Comparison of ENCODE assay signal across 12 cellular contexts in the genomic region with DNA sequence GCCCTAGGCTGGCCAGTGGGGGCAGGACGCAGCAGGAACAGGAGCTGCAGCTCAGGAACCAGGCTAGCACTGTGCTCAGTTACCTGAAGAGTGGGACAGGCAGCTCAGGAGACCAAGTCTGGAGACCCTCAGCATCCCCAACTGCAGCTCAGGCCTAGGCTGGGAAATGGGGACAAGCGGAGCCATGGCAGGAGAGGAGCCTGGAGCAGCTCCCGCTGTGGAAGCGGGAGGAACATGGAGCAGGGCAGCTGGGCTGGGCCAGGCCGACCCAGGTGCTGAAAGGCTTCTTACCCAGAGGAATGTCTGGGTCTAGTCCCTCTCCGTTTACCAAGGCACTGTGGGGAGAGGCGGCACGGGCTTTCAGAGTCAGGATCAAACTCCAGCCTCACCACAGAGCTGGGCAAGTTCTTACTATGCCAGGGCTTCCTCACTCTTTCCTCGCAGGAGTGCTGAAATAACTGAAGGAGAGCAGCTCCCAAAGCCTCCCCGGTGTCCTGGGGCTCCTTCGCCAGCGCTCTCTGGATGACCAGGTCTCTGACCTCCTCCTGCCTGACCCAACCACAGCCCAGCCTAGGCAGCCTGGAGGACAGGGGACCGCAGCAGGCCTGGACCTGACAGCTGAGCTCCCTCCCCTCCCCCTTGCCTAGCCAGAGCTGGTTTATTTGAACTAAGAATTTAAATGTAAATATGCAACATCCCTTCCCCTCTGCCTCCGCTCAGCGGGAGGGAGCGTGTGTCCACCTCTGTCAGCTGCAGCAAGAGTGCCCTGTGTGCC.
DNase-seq lines count a peak whose midpoint lies in the region; ATAC-seq and TF ChIP-seq lines count a peak whose summit lies in the region.
"Had no signal": no experiment of that assay in that cellular context is flagged by ENCODE, and none has a peak within 500 bp of the region (broad histone marks: within the 10 kb centered on the region; RNA-seq: fewer than 3 reads in every experiment).

No MANE protein-coding gene starts in this region.

- H3K4me1 Mint-ChIP-seq in stimulated activated memory B cell treated with anti-CD40 and anti-IgM and Interleukin-4, amounts not matched to agents 10 μg/mL and 1 μg/mL and 100 μg/mL, for 72 hours = no peaks in the 10 kb centered on the region
- H3K4me1 Mint-ChIP-seq: activated CD4-positive, alpha-beta T cell treated with anti-CD3 and anti-CD28 coated beads, Interleukin-2, amount 10 ng/mL, durations not matched to agents 7 days and 5 days had no signal

- no peaks in the 10 kb centered on the region for H3K36me3 Mint-ChIP-seq in stimulated activated memory B cell treated with anti-CD40 and anti-IgM and Interleukin-4, amounts not matched to agents 10 μg/mL and 1 μg/mL and 100 μg/mL, for 72 hours

- no peak overlapping the region for H3K4me3 Mint-ChIP-seq in stimulated activated memory B cell treated with anti-CD40 and anti-IgM and Interleukin-4, amounts not matched to agents 10 μg/mL and 1 μg/mL and 100 μg/mL, for 72 hours
- H3K4me3 Mint-ChIP-seq: activated CD4-positive, alpha-beta T cell treated with anti-CD3 and anti-CD28 coated beads, Interleukin-2, amount 10 ng/mL, durations not matched to agents 7 days and 5 days had no signal

- no peaks in the 10 kb centered on the region for H3K4me1 ChIP-seq in Panc1 (ENCODE audit: control insufficient read depth, insufficient read depth, low read length)
- no peaks in the 10 kb centered on the region for H3K4me1 ChIP-seq in uterus

- in situ Hi-C loops in Panc1 (cut with HindIII; ENCODE audit: low pct_unique_long_range_greater_than_20kb, low sequenced_read_pairs) = no loop called here
- in situ Hi-C loops in KBM-7 (cut with MboI; ENCODE audit: low pct_unique_long_range_greater_than_20kb, low sequenced_read_pairs) = no loop called here

- ATAC-seq in Panc1 (0 out of 2 replicates have a peak, but pooled peaks have one; percentile 35), HG03342 (IDR thresholded peaks at IDR 0.05; ENCODE audit: unreplicated experiment) (no peak)
- ATAC-seq in stimulated activated memory B cell treated with anti-CD40 and anti-IgM and Interleukin-4, amounts not matched to agents 10 μg/mL and 1 μg/mL and 100 μg/mL, for 72 hours = peak; percentile 11

- TF ChIP-seq POLR2A in uterus (IDR thresholded peaks at IDR 0.05) = no peak

- TF ChIP-seq CTCF in Panc1 (IDR thresholded peaks at IDR 0.05) = no peak
- TF ChIP-seq CTCF in uterus (IDR thresholded peaks at IDR 0.05) = no peak

- intact Hi-C loops in Panc1 (cut with micrococcal nuclease; ENCODE audit: unreplicated experiment) = no loop called here
- intact Hi-C loops in uterus (cut with DNase I; ENCODE audit: low total_unique reads) = no loop called here

- CTCF ChIA-PET in Panc1 (lab: Charles Lee) = interaction anchor here (0.5 kb wide), 1 partner anchor 9 kb away, joined by 4 read pairs; no protein-coding TSS in a partner anchor

- H3K27me3 ChIP-seq in Panc1 (ENCODE audit: control insufficient read depth, insufficient read depth, low read length) = no peaks in the 10 kb centered on the region
- no peaks in the 10 kb centered on the region for H3K27me3 ChIP-seq in uterus
- H3K27me3 ChIP-seq: stomach had no signal

- H3K4me3 ChIP-seq in Panc1 (ENCODE audit: low read depth in 2 of 2, low read length in 2 of 2) (no peak overlapping the region), uterus (no peak overlapping the region)
- H3K4me3 ChIP-seq: stomach had no signal

- H3K27me3 Mint-ChIP-seq in stimulated activated memory B cell treated with anti-CD40 and anti-IgM and Interleukin-4, amounts not matched to agents 10 μg/mL and 1 μg/mL and 100 μg/mL, for 72 hours = peaks cover under 1% of the 10 kb centered on the region

- no TSS peak for BruUV-seq in Panc1 (replicated peaks; lab: Mats Ljungman, UMichigan)

- no peak overlapping the region for H3K27ac Mint-ChIP-seq in stimulated activated memory B cell treated with anti-CD40 and anti-IgM and Interleukin-4, amounts not matched to agents 10 μg/mL and 1 μg/mL and 100 μg/mL, for 72 hours
- H3K27ac Mint-ChIP-seq: activated CD4-positive, alpha-beta T cell treated with anti-CD3 and anti-CD28 coated beads, Interleukin-2, amount 10 ng/mL, durations not matched to agents 7 days and 5 days; activated T-helper 2 cell treated with anti-CD3 and anti-CD28 coated beads, Interferon-gamma antibody, Interleukin-2, Interleukin-4, amounts not matched to agents 10 μg/mL and 5 μg/mL and 100 μg/mL, durations not matched to agents 14 hours and 24 hours and 36 hours had no signal

- DNase-seq in NCI-H1092 treated with DMSO at 0.1 percent for 48 hours (lab: John Stamatoyannopoulos, UW) (peak; percentile 67), Panc1 (ENCODE audit: low read depth, low spot score) (no peak), left kidney (ENCODE audit: low read depth, low spot score) (peak; percentile 72), uterus (no peak), KBM-7 (no peak)
- DNase-seq: activated CD4-positive, alpha-beta T cell treated with anti-CD3 and anti-CD28 coated beads, Interleukin-2, amount 10 ng/mL, durations not matched to agents 7 days and 5 days; DMS 273 treated with DMSO at 0.1 percent for 48 hours; stimulated activated CD4-positive, alpha-beta T cell treated with anti-CD3 and anti-CD28 coated beads, Interleukin-1b, Interleukin-23, amount 100 ng/mL, for 48 hours; stomach had no signal

- H3K27ac ChIP-seq in Panc1 (ENCODE audit: low read length) = no peak overlapping the region
- no peak overlapping the region for H3K27ac ChIP-seq in uterus

- H3K36me3 ChIP-seq in Panc1 (ENCODE audit: control insufficient read depth, insufficient read depth, low read length) (no peaks in the 10 kb centered on the region), uterus (no peaks in the 10 kb centered on the region)
- H3K36me3 ChIP-seq: stomach had no signal

- H3K9me3 ChIP-seq in Panc1 (ENCODE audit: control insufficient read depth, insufficient read depth, low read depth, low read length) (no peaks in the 10 kb centered on the region), uterus (no peaks in the 10 kb centered on the region)
- H3K9me3 ChIP-seq: stomach had no signal

- no peaks in the 10 kb centered on the region for H3K9me3 Mint-ChIP-seq in stimulated activated memory B cell treated with anti-CD40 and anti-IgM and Interleukin-4, amounts not matched to agents 10 μg/mL and 1 μg/mL and 100 μg/mL, for 72 hours
- H3K9me3 Mint-ChIP-seq: activated CD4-positive, alpha-beta T cell treated with anti-CD3 and anti-CD28 coated beads, Interleukin-2, amount 10 ng/mL, durations not matched to agents 7 days and 5 days; activated T-helper 2 cell treated with anti-CD3 and anti-CD28 coated beads, Interferon-gamma antibody, Interleukin-2, Interleukin-4, amounts not matched to agents 10 μg/mL and 5 μg/mL and 100 μg/mL, durations not matched to agents 14 hours and 24 hours and 36 hours had no signal

- POLR2A ChIA-PET in Panc1 (lab: Charles Lee) = no interaction called here

Comparison
In these comparisons a context has a peak if more than half of its experiments do, and no peak if none do; other contexts are left out.
1. DNase-seq: peak in NCI-H1092 treated with DMSO at 0.1 percent for 48 hours (single experiment) and left kidney (single experiment); none in Panc1 (single experiment), uterus (0 of 2) and KBM-7 (single experiment).